ENCODE assay signal across 8 cellular contexts in genomic region chr7:104883718-104884452, GRCh38.
DNase-seq lines count a peak whose midpoint lies in the region; ATAC-seq and TF ChIP-seq lines count a peak whose summit lies in the region.

No MANE protein-coding gene starts in this region.

- peak; percentile 96 for TF ChIP-seq CTCF in Loucy (conservative IDR thresholded peaks at IDR 0.05; ENCODE audit: low read length)
- peak; percentile 100 for TF ChIP-seq CTCF in osteoblast (IDR thresholded peaks at IDR 0.05; ENCODE audit: extremely low read depth, low read depth, low read length)
- TF ChIP-seq CTCF in thoracic aorta (IDR thresholded peaks at IDR 0.05), result peak; percentile 88

- no peaks in the 10 kb centered on the region for H3K36me3 ChIP-seq in H7 (replicated peaks; ENCODE audit: control insufficient read depth, insufficient read depth, low read length)
- H3K36me3 ChIP-seq in Loucy (ENCODE audit: insufficient read depth, low read length), result no peaks in the 10 kb centered on the region
- no peaks in the 10 kb centered on the region for H3K36me3 ChIP-seq in osteoblast (ENCODE audit: insufficient read depth, low read length)
- no peaks in the 10 kb centered on the region for H3K36me3 ChIP-seq in thoracic aorta

- no peaks in the 10 kb centered on the region for H3F3A ChIP-seq in Loucy (ENCODE audit: low read depth)

- no peaks in the 10 kb centered on the region for H3K9me2 ChIP-seq in Loucy (replicated peaks; ENCODE audit: low read depth, low read length)

- H2AFZ ChIP-seq in Loucy (ENCODE audit: low read length) (peak overlapping the region; percentile 84), osteoblast (ENCODE audit: low read length) (peak overlapping the region; percentile 81)

- no peak overlapping the region for H3K4me3 ChIP-seq in H7 (ENCODE audit: insufficient read depth, low read depth, low read length)
- peak overlapping the region; percentile 54 for H3K4me3 ChIP-seq in Loucy (ENCODE audit: low read length, poor library complexity, severe bottlenecking)
- no peak overlapping the region for H3K4me3 ChIP-seq in osteoblast (ENCODE audit: insufficient read depth, low read length)
- peak overlapping the region; percentile 60 for H3K4me3 ChIP-seq in thoracic aorta

- H3K27ac ChIP-seq in osteoblast (ENCODE audit: low read depth, low read length) (peak overlapping the region; percentile 39), thoracic aorta (peak overlapping the region; percentile 82 to 83)

- DNase-seq in GDM1 (lab: John Stamatoyannopoulos, UW) (peak; percentile 60), H7 (peak; percentile 78), SIG-M5 treated with dmso at 0.1 percent for 504 hours (lab: John Stamatoyannopoulos, UW; ENCODE audit: unreplicated experiment) (peak; percentile 87), germinal center (ENCODE audit: low spot score) (peak; percentile 80), osteoblast (ENCODE audit: insufficient read length, low spot score, missing footprints) (peak; percentile 89), thoracic aorta (ENCODE audit: low spot score) (peak; percentile 68)
- peak; percentile 58 for DNase-seq in activated gamma-delta T cell treated with anti-CD3 and anti-CD28 coated beads, Interleukin-2, amount 50 U/mL, for 16 hours (ENCODE audit: low read depth)

- peak overlapping the region; percentile 66 for H3K4me2 ChIP-seq in Loucy (ENCODE audit: low read depth, low read length, poor library complexity, severe bottlenecking)
- peak overlapping the region; percentile 32 for H3K4me2 ChIP-seq in osteoblast (ENCODE audit: insufficient read depth, low read length)

- no peaks in the 10 kb centered on the region for H3K79me2 ChIP-seq in Loucy (ENCODE audit: insufficient read depth, low read length)
- H3K79me2 ChIP-seq in osteoblast (ENCODE audit: insufficient read depth, low read length), result no peaks in the 10 kb centered on the region

- ATAC-seq in thoracic aorta (ENCODE audit: insufficient number of reproducible peaks, low FRiP score, low read depth), result peak; percentile 86

- H3K27me3 ChIP-seq in H7 (ENCODE audit: control insufficient read depth, insufficient read depth, low read length) (no peaks in the 10 kb centered on the region), Loucy (ENCODE audit: insufficient read depth, low read length, poor library complexity, severe bottlenecking) (no peaks in the 10 kb centered on the region), osteoblast (ENCODE audit: insufficient read depth, low read length) (peaks cover 5% of the 10 kb centered on the region), thoracic aorta (replicated peaks; ENCODE audit: insufficient read depth) (no peaks in the 10 kb centered on the region)

- H4K20me1 ChIP-seq in Loucy (ENCODE audit: insufficient read depth, low read length, poor library complexity, severe bottlenecking) (no peaks in the 10 kb centered on the region), osteoblast (ENCODE audit: insufficient read depth, low read length) (no peaks in the 10 kb centered on the region)

- H3K9me3 ChIP-seq in Loucy (ENCODE audit: insufficient read depth, low read depth, low read length), result peaks cover 4% of the 10 kb centered on the region; the same call in 1 of the 2 replicates
- peaks cover 3% of the 10 kb centered on the region for H3K9me3 ChIP-seq in osteoblast (ENCODE audit: low read depth, low read length)
- H3K9me3 ChIP-seq in thoracic aorta, result peaks cover 3% of the 10 kb centered on the region

- peak overlapping the region; percentile 60 for H3K9ac ChIP-seq in Loucy (ENCODE audit: low read depth, low read length, poor library complexity, severe bottlenecking)

- peaks cover 18% of the 10 kb centered on the region for H3K4me1 ChIP-seq in Loucy (ENCODE audit: insufficient read depth, low read length, poor library complexity, severe bottlenecking)
- H3K4me1 ChIP-seq in osteoblast (ENCODE audit: insufficient read depth, low read length), result peaks cover 6% of the 10 kb centered on the region
- peaks cover 4 to 11% of the 10 kb centered on the region in 2 donors for H3K4me1 ChIP-seq in thoracic aorta (ENCODE audit: control insufficient read depth in 1 of 2, low read depth in 2 of 2)

Comparison
In these comparisons a context has a peak if more than half of its experiments do, and no peak if none do; other contexts are left out.
1. H3K4me3 ChIP-seq: peak in Loucy (single experiment) and thoracic aorta (single experiment); none in H7 (single experiment) and osteoblast (single experiment).
2. Peak in every context shown above with its lines, with median percentiles within 50 percentile points of each other: DNase-seq and CTCF ChIP-seq.